ENCODE assay signal across 10 cellular contexts in genomic region chr6:13406781-13407180, GRCh38.
DNase-seq lines count a peak whose midpoint lies in the region; TF ChIP-seq lines count a peak whose summit lies in the region.
"Had no signal": no experiment of that assay in that cellular context is flagged by ENCODE, and none has a peak within 500 bp of the region (broad histone marks: within the 10 kb centered on the region; RNA-seq: fewer than 3 reads in every experiment).

No MANE protein-coding gene starts in this region.

- peaks cover 0 to 9% (median 0%) of the 10 kb centered on the region in 4 donors for H3K4me1 ChIP-seq in Peyer's patch

- in situ Hi-C loops in G401 (cut with HindIII; ENCODE audit: low sequenced_read_pairs), result no loop called here

- peak; percentile 20 for DNase-seq in H4 (ENCODE audit: low spot score)
- DNase-seq in Peyer's patch, result no peak
- peak in 23 of 42 donors; percentile 21 to 83 (median 59) for DNase-seq in head of caudate nucleus
- peak; percentile 76 for DNase-seq in putamen (ENCODE audit: low spot score)
- no peak for DNase-seq in SHP77 (lab: John Stamatoyannopoulos, UW)
- DNase-seq in G401 (ENCODE audit: low spot score), result no peak
- DNase-seq in NCI-H128 (lab: John Stamatoyannopoulos, UW; ENCODE audit: unreplicated experiment), result no peak
- no peak for DNase-seq in NOMO-1 (lab: John Stamatoyannopoulos, UW; ENCODE audit: unreplicated experiment in 2 of 2)
- DNase-seq: thyroid gland had no signal

- no peak for TF ChIP-seq POLR2A in Peyer's patch (IDR thresholded peaks at IDR 0.05)

- H3K27ac ChIP-seq in Peyer's patch, result peak overlapping the region in 3 of 4 donors; percentile 7 to 55 (median 37)
- H3K27ac ChIP-seq: SJSA1 had no signal

- H3K27me3 ChIP-seq in Peyer's patch, result no peaks in the 10 kb centered on the region
- H3K27me3 ChIP-seq: SJSA1, thyroid gland had no signal

- intact Hi-C loops in head of caudate nucleus (cut with DNase I), result no loop called here

- H3K9me3 ChIP-seq in Peyer's patch, result no peaks in the 10 kb centered on the region
- H3K9me3 ChIP-seq: SJSA1, thyroid gland had no signal

- no peaks in the 10 kb centered on the region for H3K36me3 ChIP-seq in Peyer's patch
- H3K36me3 ChIP-seq: SJSA1, thyroid gland had no signal

- TF ChIP-seq CTCF in Peyer's patch (IDR thresholded peaks at IDR 0.05), result no peak

- no peak overlapping the region for H3K4me3 ChIP-seq in Peyer's patch
- H3K4me3 ChIP-seq: SJSA1, thyroid gland had no signal

Comparison
In these comparisons a context has a peak if more than half of its experiments do, and no peak if none do; other contexts are left out.
1. DNase-seq: peak in H4 (single experiment), head of caudate nucleus (23 of 42) and putamen (single experiment); none in Peyer's patch (0 of 3), SHP77 (0 of 2), G401 (single experiment), NCI-H128 (single experiment) and NOMO-1 (0 of 2).